9 cellular contexts compared by ENCODE assay signal in the genomic region with DNA sequence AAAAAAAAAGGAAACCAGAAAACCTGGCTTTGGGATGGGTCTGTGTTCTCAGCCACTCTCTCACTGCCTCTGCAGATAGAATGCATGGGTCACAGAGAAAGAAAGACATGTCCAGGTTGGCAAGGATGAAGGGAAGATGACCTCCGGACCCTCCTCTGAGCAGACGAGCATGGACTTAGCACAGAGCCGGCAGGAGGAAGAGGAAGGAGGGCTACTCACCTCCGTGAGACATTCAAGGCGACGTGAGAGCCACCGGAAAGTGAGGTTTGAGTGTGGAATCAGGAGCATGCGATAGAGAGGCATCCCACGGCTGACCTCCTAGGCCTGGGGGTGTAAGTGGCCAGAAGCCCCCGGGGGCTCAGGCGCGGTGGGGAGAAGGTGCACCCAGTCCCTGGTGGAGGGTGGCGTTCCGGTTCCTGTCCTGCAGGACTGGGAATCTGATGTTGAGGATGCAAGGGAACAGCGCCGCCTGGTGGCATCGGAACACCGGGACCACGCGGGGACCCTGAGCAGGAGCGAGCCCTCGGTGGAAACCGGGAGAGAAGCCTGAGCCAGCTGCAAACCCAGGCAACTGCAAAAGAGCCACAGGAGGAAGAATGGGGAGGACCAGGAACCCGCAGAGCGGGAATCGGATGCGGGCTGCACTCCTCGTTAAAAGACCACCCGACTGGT. TPM values are rescaled to one million over a fixed set of nuclear protein-coding genes. Genes with fewer than 3 reads are reported as not detected.
"Had no signal": no experiment of that assay in that cellular context is flagged by ENCODE, and none has a peak within 500 bp of the region (broad histone marks: within the 10 kb centered on the region; RNA-seq: fewer than 3 reads in every experiment).

No MANE protein-coding gene starts in this region.

RNA-seq across cellular contexts. Expression of a gene that starts 32.2 kb away (rescaled TPM):
- total RNA-seq: activated B cell treated with CpG ODN at 0.5 μM for 24 hours; activated CD4-positive, alpha-beta memory T cell treated with anti-CD3 and anti-CD28 coated beads for 36 hours; activated CD4-positive, alpha-beta T cell treated with anti-CD3 and anti-CD28 coated beads, Interleukin-2, amount 10 ng/mL, durations not matched to agents 7 days and 5 days; activated naive CD4-positive, alpha-beta T cell treated with anti-CD3 and anti-CD28 coated beads for 36 hours; activated naive CD8-positive, alpha-beta T cell treated with anti-CD3 and anti-CD28 coated beads for 36 hours; activated T-cell treated with anti-CD3 and anti-CD28 coated beads, Interleukin-2, amount 50 U/mL, for 4 hours; SK-MEL-5; T-helper 17 cell had no signal

RNA-seq across cellular contexts. Expression of a gene that starts 44.5 kb away (rescaled TPM):
- total RNA-seq: activated B cell treated with CpG ODN at 0.5 μM for 24 hours; activated CD4-positive, alpha-beta memory T cell treated with anti-CD3 and anti-CD28 coated beads for 36 hours; activated CD4-positive, alpha-beta T cell treated with anti-CD3 and anti-CD28 coated beads, Interleukin-2, amount 10 ng/mL, durations not matched to agents 7 days and 5 days; activated naive CD4-positive, alpha-beta T cell treated with anti-CD3 and anti-CD28 coated beads for 36 hours; activated naive CD8-positive, alpha-beta T cell treated with anti-CD3 and anti-CD28 coated beads for 36 hours; activated T-cell treated with anti-CD3 and anti-CD28 coated beads, Interleukin-2, amount 50 U/mL, for 4 hours; NCI-H460; SK-MEL-5; T-helper 17 cell had no signal
